ENCODE assay signal across 1 cellular context in the genomic region with DNA sequence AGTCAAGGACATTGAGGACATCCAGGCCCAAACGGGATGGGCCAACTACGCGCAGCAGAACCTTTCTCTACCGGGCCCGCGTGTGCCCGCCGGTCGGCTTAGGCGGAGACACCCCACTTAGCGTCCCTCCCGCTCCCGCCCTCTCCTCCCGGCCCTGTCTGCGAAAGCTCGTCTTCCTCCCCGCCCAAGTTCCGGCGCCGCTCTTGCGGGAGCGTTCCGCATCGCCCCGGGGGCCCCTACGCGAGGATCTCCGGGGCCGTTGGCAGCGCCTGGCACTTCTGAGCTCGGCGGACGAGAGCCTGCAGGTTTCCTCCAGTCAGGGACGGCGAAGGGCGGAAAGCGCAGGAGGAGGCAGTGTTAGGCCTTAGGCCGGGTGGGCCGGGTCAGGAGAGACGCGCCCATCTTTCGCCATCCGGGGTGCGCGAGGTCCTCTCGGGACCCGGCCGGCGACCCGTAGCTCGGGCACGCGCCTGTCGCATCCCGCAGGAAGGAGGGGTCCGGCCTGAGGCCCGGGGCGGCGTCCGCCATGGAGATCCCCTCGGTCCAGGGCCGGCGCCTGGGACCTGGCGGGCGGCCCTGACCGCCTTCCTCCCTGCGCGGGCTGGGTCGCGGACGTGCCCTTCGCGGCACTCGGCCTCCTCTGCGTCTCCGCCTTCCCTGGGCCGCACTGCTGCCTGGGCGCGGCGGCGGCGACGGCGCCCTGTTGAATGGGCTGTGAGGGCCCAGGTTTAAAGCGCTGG.
TF ChIP-seq lines count a peak whose summit lies in the region.

Gene FEM1B (plus strand): TSS at position 141 of the 740 bp plus-strand sequence. CDS start 673 bp downstream, outside the sequence.

TF ChIP-seq in HepG2, 621 proteins besides CTCF, POLR2A, EP300 and RAD21 (continued from another document and continues in another):
- TF ChIP-seq DMTF1 (CRISPR knock-in tag; IDR thresholded peaks at IDR 0.05) (no peak), NCOA2 (CRISPR knock-in tag; IDR thresholded peaks at IDR 0.05) (peak; percentile 52), ZNF670 (CRISPR knock-in tag; IDR thresholded peaks at IDR 0.05; ENCODE audit: borderline replicate concordance) (peak; percentile 85), ERF (CRISPR knock-in tag; IDR thresholded peaks at IDR 0.05) (no peak), CHD2 (IDR thresholded peaks at IDR 0.05; ENCODE audit: low read depth, low read length) (no peak), ZNF20 (CRISPR knock-in tag; IDR thresholded peaks at IDR 0.05) (peak; percentile 62; the same call in 1 of the 2 replicates), ZNF570 (CRISPR knock-in tag; IDR thresholded peaks at IDR 0.05; ENCODE audit: borderline replicate concordance) (peak; percentile 5; the same call in 1 of the 2 replicates), ZNF414 (CRISPR knock-in tag; IDR thresholded peaks at IDR 0.05) (peak; percentile 95), SOX5 (CRISPR knock-in tag; IDR thresholded peaks at IDR 0.05; ENCODE audit: borderline replicate concordance) (0 out of 2 replicates have a peak, but pooled peaks have one; percentile 12), TMF1 (CRISPR knock-in tag; IDR thresholded peaks at IDR 0.05; ENCODE audit: low read depth) (peak; percentile 91), AGO2 (optimal IDR thresholded peaks at IDR 0.05; ENCODE audit: low read depth, low read length) (peak; percentile 85), ZNF451 (CRISPR knock-in tag; IDR thresholded peaks at IDR 0.05) (peak; percentile 75; the same call in 1 of the 2 replicates), ZBTB2 (CRISPR knock-in tag; IDR thresholded peaks at IDR 0.05; ENCODE audit: low read depth) (peak; percentile 95), ZNF776 (CRISPR knock-in tag; IDR thresholded peaks at IDR 0.05) (peak; percentile 53), PAXIP1 (CRISPR knock-in tag; conservative IDR thresholded peaks at IDR 0.05) (peak; percentile 54), ZNF317 (CRISPR knock-in tag; IDR thresholded peaks at IDR 0.05) (peak; percentile 91), ZFP41 (CRISPR knock-in tag; IDR thresholded peaks at IDR 0.05; ENCODE audit: borderline replicate concordance) (peak; percentile 61; the same call in 1 of the 2 replicates), ESRRA (CRISPR knock-in tag; IDR thresholded peaks at IDR 0.05; ENCODE audit: low read depth) (peak; percentile 100), NONO (IDR thresholded peaks at IDR 0.05) (no peak), NONO (CRISPR knock-in tag; conservative IDR thresholded peaks at IDR 0.05) (peak; percentile 91), HOMEZ (CRISPR knock-in tag; IDR thresholded peaks at IDR 0.05; ENCODE audit: low read depth) (peak; percentile 53; the same call in 1 of the 2 replicates), SP2 (CRISPR knock-in tag; IDR thresholded peaks at IDR 0.05) (peak; percentile 63; the same call in 1 of the 2 replicates), KLF6 (CRISPR knock-in tag; IDR thresholded peaks at IDR 0.05) (peak; percentile 80), ZNF83 (CRISPR knock-in tag; IDR thresholded peaks at IDR 0.05; ENCODE audit: borderline replicate concordance) (no peak)
- TF ChIP-seq, protein P1, sequence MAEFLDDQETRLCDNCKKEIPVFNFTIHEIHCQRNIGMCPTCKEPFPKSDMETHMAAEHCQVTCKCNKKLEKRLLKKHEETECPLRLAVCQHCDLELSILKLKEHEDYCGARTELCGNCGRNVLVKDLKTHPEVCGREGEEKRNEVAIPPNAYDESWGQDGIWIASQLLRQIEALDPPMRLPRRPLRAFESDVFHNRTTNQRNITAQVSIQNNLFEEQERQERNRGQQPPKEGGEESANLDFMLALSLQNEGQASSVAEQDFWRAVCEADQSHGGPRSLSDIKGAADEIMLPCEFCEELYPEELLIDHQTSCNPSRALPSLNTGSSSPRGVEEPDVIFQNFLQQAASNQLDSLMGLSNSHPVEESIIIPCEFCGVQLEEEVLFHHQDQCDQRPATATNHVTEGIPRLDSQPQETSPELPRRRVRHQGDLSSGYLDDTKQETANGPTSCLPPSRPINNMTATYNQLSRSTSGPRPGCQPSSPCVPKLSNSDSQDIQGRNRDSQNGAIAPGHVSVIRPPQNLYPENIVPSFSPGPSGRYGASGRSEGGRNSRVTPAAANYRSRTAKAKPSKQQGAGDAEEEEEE (CRISPR knock-in tag; IDR thresholded peaks at IDR 0.05; ENCODE audit: borderline replicate concordance) = no peak
- TF ChIP-seq, protein P2, sequence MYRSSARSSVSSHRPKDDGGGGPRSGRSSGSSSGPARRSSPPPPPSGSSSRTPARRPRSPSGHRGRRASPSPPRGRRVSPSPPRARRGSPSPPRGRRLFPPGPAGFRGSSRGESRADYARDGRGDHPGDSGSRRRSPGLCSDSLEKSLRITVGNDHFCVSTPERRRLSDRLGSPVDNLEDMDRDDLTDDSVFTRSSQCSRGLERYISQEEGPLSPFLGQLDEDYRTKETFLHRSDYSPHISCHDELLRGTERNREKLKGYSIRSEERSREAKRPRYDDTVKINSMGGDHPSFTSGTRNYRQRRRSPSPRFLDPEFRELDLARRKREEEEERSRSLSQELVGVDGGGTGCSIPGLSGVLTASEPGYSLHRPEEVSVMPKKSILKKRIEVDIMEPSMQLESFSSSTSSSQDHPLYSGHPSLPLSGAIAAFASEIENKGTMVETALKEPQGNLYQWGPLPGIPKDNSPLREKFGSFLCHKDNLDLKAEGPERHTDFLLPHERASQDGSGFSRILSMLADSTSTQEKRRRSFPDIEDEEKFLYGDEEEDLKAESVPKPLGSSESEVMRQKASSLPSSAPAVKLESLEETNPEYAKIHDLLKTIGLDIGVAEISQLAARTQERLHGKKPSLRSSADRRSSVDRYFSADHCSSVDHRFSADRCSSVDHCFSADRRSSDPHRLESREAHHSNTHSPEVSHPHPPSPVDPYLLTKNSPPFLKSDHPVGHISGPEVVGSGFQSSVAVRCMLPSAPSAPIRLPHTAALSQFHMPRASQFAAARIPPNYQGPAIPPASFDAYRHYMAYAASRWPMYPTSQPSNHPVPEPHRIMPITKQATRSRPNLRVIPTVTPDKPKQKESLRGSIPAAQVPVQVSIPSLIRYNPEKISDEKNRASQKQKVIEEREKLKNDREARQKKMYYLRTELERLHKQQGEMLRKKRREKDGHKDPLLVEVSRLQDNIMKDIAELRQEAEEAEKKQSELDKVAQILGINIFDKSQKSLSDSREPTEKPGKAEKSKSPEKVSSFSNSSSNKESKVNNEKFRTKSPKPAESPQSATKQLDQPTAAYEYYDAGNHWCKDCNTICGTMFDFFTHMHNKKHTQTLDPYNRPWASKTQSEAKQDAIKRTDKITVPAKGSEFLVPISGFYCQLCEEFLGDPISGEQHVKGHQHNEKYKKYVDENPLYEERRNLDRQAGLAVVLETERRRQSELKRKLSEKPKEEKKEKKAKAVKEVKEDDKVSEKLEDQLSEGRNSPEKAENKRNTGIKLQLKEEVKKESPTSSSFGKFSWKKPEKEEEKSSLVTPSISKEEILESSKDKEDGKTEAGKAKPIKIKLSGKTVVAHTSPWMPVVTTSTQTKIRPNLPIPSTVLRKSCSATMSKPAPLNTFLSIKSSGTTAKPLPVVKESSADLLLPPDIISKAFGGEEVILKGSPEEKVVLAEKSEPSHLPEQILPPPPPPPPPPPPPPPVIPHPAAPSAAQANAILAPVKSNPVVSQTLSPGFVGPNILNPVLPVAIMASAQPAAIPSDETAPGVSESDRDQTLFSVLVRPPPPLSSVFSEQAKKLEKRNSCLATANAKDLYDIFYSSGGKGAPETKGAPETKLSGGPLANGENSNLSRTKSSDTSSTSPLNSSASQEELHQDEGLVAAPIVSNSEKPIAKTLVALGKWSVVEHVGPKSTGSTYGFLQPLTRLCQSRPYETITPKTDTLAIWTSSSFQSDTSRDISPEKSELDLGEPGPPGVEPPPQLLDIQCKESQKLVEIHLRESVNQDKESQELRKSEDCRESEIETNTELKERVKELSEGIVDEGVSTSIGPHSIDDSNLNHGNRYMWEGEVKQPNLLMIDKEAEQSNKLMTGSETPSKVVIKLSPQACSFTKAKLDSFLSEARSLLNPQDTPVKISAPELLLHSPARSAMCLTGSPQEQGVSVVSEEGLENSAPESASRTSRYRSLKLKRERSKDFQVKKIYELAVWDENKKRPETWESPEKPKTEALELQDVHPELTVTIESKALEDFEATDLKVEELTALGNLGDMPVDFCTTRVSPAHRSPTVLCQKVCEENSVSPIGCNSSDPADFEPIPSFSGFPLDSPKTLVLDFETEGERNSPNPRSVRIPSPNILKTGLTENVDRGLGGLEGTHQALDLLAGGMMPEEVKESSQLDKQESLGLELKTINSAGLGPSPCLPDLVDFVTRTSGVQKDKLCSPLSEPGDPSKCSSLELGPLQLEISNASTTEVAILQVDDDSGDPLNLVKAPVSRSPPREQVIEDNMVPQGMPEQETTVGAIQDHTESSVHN (CRISPR knock-in tag; IDR thresholded peaks at IDR 0.05) = no peak
- TF ChIP-seq, protein P3, sequence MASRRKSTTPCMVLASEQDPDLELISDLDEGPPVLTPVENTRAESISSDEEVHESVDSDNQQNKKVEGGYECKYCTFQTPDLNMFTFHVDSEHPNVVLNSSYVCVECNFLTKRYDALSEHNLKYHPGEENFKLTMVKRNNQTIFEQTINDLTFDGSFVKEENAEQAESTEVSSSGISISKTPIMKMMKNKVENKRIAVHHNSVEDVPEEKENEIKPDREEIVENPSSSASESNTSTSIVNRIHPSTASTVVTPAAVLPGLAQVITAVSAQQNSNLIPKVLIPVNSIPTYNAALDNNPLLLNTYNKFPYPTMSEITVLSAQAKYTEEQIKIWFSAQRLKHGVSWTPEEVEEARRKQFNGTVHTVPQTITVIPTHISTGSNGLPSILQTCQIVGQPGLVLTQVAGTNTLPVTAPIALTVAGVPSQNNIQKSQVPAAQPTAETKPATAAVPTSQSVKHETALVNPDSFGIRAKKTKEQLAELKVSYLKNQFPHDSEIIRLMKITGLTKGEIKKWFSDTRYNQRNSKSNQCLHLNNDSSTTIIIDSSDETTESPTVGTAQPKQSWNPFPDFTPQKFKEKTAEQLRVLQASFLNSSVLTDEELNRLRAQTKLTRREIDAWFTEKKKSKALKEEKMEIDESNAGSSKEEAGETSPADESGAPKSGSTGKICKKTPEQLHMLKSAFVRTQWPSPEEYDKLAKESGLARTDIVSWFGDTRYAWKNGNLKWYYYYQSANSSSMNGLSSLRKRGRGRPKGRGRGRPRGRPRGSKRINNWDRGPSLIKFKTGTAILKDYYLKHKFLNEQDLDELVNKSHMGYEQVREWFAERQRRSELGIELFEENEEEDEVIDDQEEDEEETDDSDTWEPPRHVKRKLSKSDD (CRISPR knock-in tag; IDR thresholded peaks at IDR 0.05; ENCODE audit: low read depth) = peak; percentile 92
